ENCODE assay signal across 15 cellular contexts in the genomic region with DNA sequence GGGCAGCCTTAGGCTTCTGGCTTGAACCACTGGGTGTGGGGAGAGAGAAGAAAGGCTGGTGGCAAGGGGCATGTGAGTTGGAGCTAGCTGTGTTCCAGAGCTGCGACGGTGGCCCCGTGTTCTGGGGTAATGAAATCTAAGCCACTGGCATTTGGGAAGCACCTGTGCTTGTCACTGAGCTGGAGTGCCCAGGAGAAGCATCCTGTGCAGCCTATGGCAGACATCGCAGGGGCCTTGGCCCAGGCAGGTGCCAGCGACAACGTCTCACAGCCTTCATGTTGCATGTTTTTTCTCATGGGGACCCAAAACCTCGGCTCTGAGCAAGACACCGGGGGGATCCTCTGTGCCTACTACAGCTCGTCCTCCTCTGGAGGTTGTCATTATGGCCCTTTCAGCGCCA.
DNase-seq lines count a peak whose midpoint lies in the region; ATAC-seq and TF ChIP-seq lines count a peak whose summit lies in the region.
"Had no signal": no experiment of that assay in that cellular context is flagged by ENCODE, and none has a peak within 500 bp of the region (broad histone marks: within the 10 kb centered on the region; RNA-seq: fewer than 3 reads in every experiment).

No MANE protein-coding gene starts in this region.

- intact Hi-C loops in gastrocnemius medialis (cut with DNase I; ENCODE audit: low total_unique reads) = no loop called here

- H3K27ac Mint-ChIP-seq in brain (peak overlapping the region in 3 of 5 experiments; percentile 16 to 61 (median 31)), neural crest cell (ENCODE audit: unreplicated experiment) (peak overlapping the region; percentile 96)
- H3K27ac Mint-ChIP-seq: B cell; CD8-positive, alpha-beta T cell had no signal

- POLR2A ChIA-PET in RWPE1 (lab: Yijun Ruan, JAX; ENCODE audit: low non-redundant PET) = no interaction called here

- no peaks in the 10 kb centered on the region for H3K36me3 Mint-ChIP-seq in brain
- no peaks in the 10 kb centered on the region for H3K36me3 Mint-ChIP-seq in neural crest cell (ENCODE audit: low read depth)

- no peaks in the 10 kb centered on the region for H3K36me3 ChIP-seq in gastrocnemius medialis

- H3K27ac ChIP-seq in RWPE1 (peak overlapping the region; percentile 74; the same call in 1 of the 2 replicates), gastrocnemius medialis (peak overlapping the region; percentile 33 to 73 (median 50))
- H3K27ac ChIP-seq: BLaER1 treated with 17β-estradiol and CSF1 and Interleukin-3, amounts not matched to agents 10 nM and 100 nM had no signal

- no peak for TF ChIP-seq CTCF in RWPE1 (conservative IDR thresholded peaks at IDR 0.05; ENCODE audit: low read depth)
- no peak for TF ChIP-seq CTCF in brain (conservative IDR thresholded peaks at IDR 0.05)
- TF ChIP-seq CTCF in neural crest cell (conservative IDR thresholded peaks at IDR 0.05) = no peak
- no peak for TF ChIP-seq CTCF in gastrocnemius medialis (IDR thresholded peaks at IDR 0.05 in 4 of 5, conservative IDR thresholded peaks at IDR 0.05 in 1 of 5)

- H3K27me3 Mint-ChIP-seq in brain (no peaks in the 10 kb centered on the region), neural crest cell (ENCODE audit: low read depth) (no peaks in the 10 kb centered on the region)

- in situ Hi-C loops in gastrocnemius medialis (cut with MboI; ENCODE audit: low sequenced_read_pairs in 4 of 4) = no loop called here

- no peak for DNase-seq in RWPE1 (ENCODE audit: low spot score)
- no peak for DNase-seq in neural crest cell (ENCODE audit: low read depth, low spot score)
- DNase-seq in gastrocnemius medialis = peak; percentile 43 to 74
- DNase-seq in NOMO-1 treated with DMSO at 0.1 percent for 48 hours (lab: John Stamatoyannopoulos, UW; ENCODE audit: unreplicated experiment) = no peak
- no peak for DNase-seq in MV-4-11 (lab: John Stamatoyannopoulos, UW)
- DNase-seq: Calu3; CD8-positive, alpha-beta T cell; DMS79 treated with DMSO at 0.1 percent for 48 hours; GF-D8; H9 had no signal

- ATAC-seq in gastrocnemius medialis (peak; percentile 59 to 74), GM18511 (IDR thresholded peaks at IDR 0.05; ENCODE audit: unreplicated experiment) (no peak)
- ATAC-seq: CD8-positive, alpha-beta T cell; HepG2 had no signal

- H3K9me3 ChIP-seq in gastrocnemius medialis = no peaks in the 10 kb centered on the region
- H3K9me3 ChIP-seq: BLaER1 treated with 17β-estradiol and CSF1 and Interleukin-3, amounts not matched to agents 10 nM and 100 nM had no signal

- no peak overlapping the region for H3K4me3 ChIP-seq in gastrocnemius medialis
- H3K4me3 ChIP-seq: BLaER1 treated with 17β-estradiol and CSF1 and Interleukin-3, amounts not matched to agents 10 nM and 100 nM had no signal

- H3K4me3 Mint-ChIP-seq in brain (no peak overlapping the region), neural crest cell (no peak overlapping the region)
- H3K4me3 Mint-ChIP-seq: B cell; CD8-positive, alpha-beta T cell; H9 had no signal

- H3K9me3 Mint-ChIP-seq in brain (no peaks in the 10 kb centered on the region), neural crest cell (no peaks in the 10 kb centered on the region)
- H3K9me3 Mint-ChIP-seq: CD8-positive, alpha-beta T cell; H9 had no signal

- CTCF ChIA-PET in RWPE1 (lab: Yijun Ruan, JAX) = interaction anchor here (0.7 kb wide), 1 partner anchor 212 kb away, joined by 3 read pairs; no protein-coding TSS in a partner anchor

- H3K4me1 Mint-ChIP-seq in brain (peaks cover 91% of the 10 kb centered on the region), neural crest cell (peaks cover 37% of the 10 kb centered on the region)
- H3K4me1 Mint-ChIP-seq: B cell had no signal

- H3K4me1 ChIP-seq in gastrocnemius medialis = peaks cover 33 to 36% of the 10 kb centered on the region in 2 donors

- TF ChIP-seq POLR2A in gastrocnemius medialis (IDR thresholded peaks at IDR 0.05) = no peak

- H3K27me3 ChIP-seq in gastrocnemius medialis = no peaks in the 10 kb centered on the region

Comparison
In these comparisons a context has a peak if more than half of its experiments do, and no peak if none do; other contexts are left out.
1. DNase-seq: peak in gastrocnemius medialis (2 of 2); none in RWPE1 (single experiment), neural crest cell (single experiment), NOMO-1 treated with DMSO at 0.1 percent for 48 hours (single experiment) and MV-4-11 (single experiment).